In the genomic region with DNA sequence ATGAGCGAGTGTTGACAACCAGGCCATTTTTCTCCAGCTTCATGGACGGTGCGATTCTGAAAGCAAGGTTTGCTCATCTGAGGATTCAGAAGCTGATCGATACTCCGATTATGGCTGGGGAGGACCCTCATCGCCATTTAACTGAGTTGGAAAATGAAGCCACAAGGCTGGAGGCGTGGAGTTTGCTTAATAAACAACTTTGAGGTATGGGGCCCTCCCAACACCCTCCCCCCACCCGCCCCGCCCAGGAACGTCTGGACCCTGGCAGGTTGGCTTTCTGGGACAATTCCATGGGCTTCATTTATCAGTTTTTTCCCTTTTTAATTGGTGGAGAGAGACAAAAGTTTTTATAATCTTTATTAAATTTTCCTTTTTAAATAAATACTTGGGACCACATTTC, we compare ENCODE assay signal across 8 cellular contexts. TPM values are rescaled to one million over a fixed set of nuclear protein-coding genes. Genes with fewer than 3 reads are reported as not detected.
DNase-seq lines count a peak whose midpoint lies in the region; ATAC-seq and TF ChIP-seq lines count a peak whose summit lies in the region.

No MANE protein-coding gene starts in this region.

- H3K4me3 Mint-ChIP-seq in activated CD4-positive, alpha-beta T cell treated with anti-CD3 and anti-CD28 coated beads, Interleukin-2, amount 10 ng/mL, durations not matched to agents 24 days and 14 days, result peak overlapping the region; percentile 77
- H3K4me3 Mint-ChIP-seq in activated naive CD8-positive, alpha-beta T cell treated with anti-CD3 and anti-CD28 coated beads, Interleukin-2, amount 50 U/mL, for 24 hours, result peak overlapping the region; percentile 71

- H3K27me3 ChIP-seq in left lung, result no peaks in the 10 kb centered on the region
- H3K27me3 ChIP-seq in thoracic aorta (replicated peaks; ENCODE audit: insufficient read depth), result no peaks in the 10 kb centered on the region

- no peaks in the 10 kb centered on the region for H3K36me3 Mint-ChIP-seq in activated CD4-positive, alpha-beta T cell treated with anti-CD3 and anti-CD28 coated beads, Interleukin-2, amount 10 ng/mL, durations not matched to agents 24 days and 14 days (ENCODE audit: low read depth)
- no peaks in the 10 kb centered on the region for H3K36me3 Mint-ChIP-seq in activated naive CD8-positive, alpha-beta T cell treated with anti-CD3 and anti-CD28 coated beads, Interleukin-2, amount 50 U/mL, for 24 hours (ENCODE audit: low read depth)

- no peak for DNase-seq in activated CD4-positive, alpha-beta T cell treated with anti-CD3 and anti-CD28 coated beads, Interleukin-2, amount 10 ng/mL, durations not matched to agents 24 days and 14 days
- DNase-seq in activated CD4-positive, alpha-beta T cell treated with anti-CD3 and anti-CD28 coated beads, Interleukin-2, amount 50 U/mL, for 1 hour, result no peak
- DNase-seq in activated naive CD8-positive, alpha-beta T cell treated with anti-CD3 and anti-CD28 coated beads, Interleukin-2, amount 50 U/mL, for 24 hours, result no peak
- DNase-seq in left lung (no peak), thoracic aorta (ENCODE audit: low spot score) (no peak), hippocampal formation (lab: John Stamatoyannopoulos, UW) (no peak), 8988T (no peak)
- DNase-seq in activated effector memory CD4-positive, alpha-beta T cell treated with Interleukin-2 at 50 U/mL for 16 hours, result no peak

- H3K27ac Mint-ChIP-seq in activated CD4-positive, alpha-beta T cell treated with anti-CD3 and anti-CD28 coated beads, Interleukin-2, amount 10 ng/mL, durations not matched to agents 24 days and 14 days, result no peak overlapping the region
- H3K27ac Mint-ChIP-seq in activated naive CD8-positive, alpha-beta T cell treated with anti-CD3 and anti-CD28 coated beads, Interleukin-2, amount 50 U/mL, for 24 hours, result no peak overlapping the region

- H3K4me1 Mint-ChIP-seq in activated CD4-positive, alpha-beta T cell treated with anti-CD3 and anti-CD28 coated beads, Interleukin-2, amount 10 ng/mL, durations not matched to agents 24 days and 14 days, result peaks cover 16% of the 10 kb centered on the region
- H3K4me1 Mint-ChIP-seq in activated naive CD8-positive, alpha-beta T cell treated with anti-CD3 and anti-CD28 coated beads, Interleukin-2, amount 50 U/mL, for 24 hours, result peaks cover 23% of the 10 kb centered on the region

- no peaks in the 10 kb centered on the region for H3K9me3 Mint-ChIP-seq in activated CD4-positive, alpha-beta T cell treated with anti-CD3 and anti-CD28 coated beads, Interleukin-2, amount 10 ng/mL, durations not matched to agents 24 days and 14 days
- no peaks in the 10 kb centered on the region for H3K9me3 Mint-ChIP-seq in activated naive CD8-positive, alpha-beta T cell treated with anti-CD3 and anti-CD28 coated beads, Interleukin-2, amount 50 U/mL, for 24 hours

- TF ChIP-seq CTCF in left lung (IDR thresholded peaks at IDR 0.05) (no peak), thoracic aorta (IDR thresholded peaks at IDR 0.05) (no peak)

- no peaks in the 10 kb centered on the region for H3K9me3 ChIP-seq in left lung
- no peaks in the 10 kb centered on the region for H3K9me3 ChIP-seq in thoracic aorta

- H3K27ac ChIP-seq in left lung (peak overlapping the region; percentile 89 to 98), thoracic aorta (peak overlapping the region; percentile 99 to 100)

- H3K4me1 ChIP-seq in left lung (peaks cover 16 to 47% of the 10 kb centered on the region in 2 donors), thoracic aorta (ENCODE audit: control insufficient read depth in 1 of 2, low read depth in 2 of 2) (peaks cover 26 to 44% of the 10 kb centered on the region in 2 donors)

- H3K36me3 ChIP-seq in left lung (no peaks in the 10 kb centered on the region), thoracic aorta (no peaks in the 10 kb centered on the region)

- ATAC-seq in activated naive CD8-positive, alpha-beta T cell treated with anti-CD3 and anti-CD28 coated beads, Interleukin-2, amount 50 U/mL, for 24 hours, result no peak
- ATAC-seq in left lung, result no peak
- no peak for ATAC-seq in thoracic aorta (ENCODE audit: insufficient number of reproducible peaks, low FRiP score, low read depth)

- H3K27me3 Mint-ChIP-seq in activated CD4-positive, alpha-beta T cell treated with anti-CD3 and anti-CD28 coated beads, Interleukin-2, amount 10 ng/mL, durations not matched to agents 24 days and 14 days, result peaks cover 2% of the 10 kb centered on the region
- H3K27me3 Mint-ChIP-seq in activated naive CD8-positive, alpha-beta T cell treated with anti-CD3 and anti-CD28 coated beads, Interleukin-2, amount 50 U/mL, for 24 hours, result peaks cover 20% of the 10 kb centered on the region

- H3K4me3 ChIP-seq in left lung (peak overlapping the region; percentile 48 to 56), thoracic aorta (peak overlapping the region; percentile 89)

- intact Hi-C loops in activated CD4-positive, alpha-beta T cell treated with anti-CD3 and anti-CD28 coated beads, Interleukin-2, amount 10 ng/mL, durations not matched to agents 24 days and 14 days (cut with micrococcal nuclease), result loop anchor here (1.0 to 5.0 kb wide), 5 partner anchors 22 to 550 kb away; a partner anchor contains a TSS
- intact Hi-C loops in left lung (cut with DNase I), result loop anchor here in 1 of 2 donors (10.0 kb wide), 1 partner anchor 108 kb away; no protein-coding TSS in a partner anchor

RNA-seq across cellular contexts. Expression of a gene that starts 52.5 kb away (rescaled TPM):
- total RNA-seq in activated CD4-positive, alpha-beta T cell treated with anti-CD3 and anti-CD28 coated beads, Interleukin-2, amount 10 ng/mL, durations not matched to agents 24 days and 14 days, result not detected in 2 replicates
- total RNA-seq in left lung (not detected), thoracic aorta (not detected)
